In genomic region chr19:57769345-57770131, GRCh38 we compare ENCODE assay signal across 8 cellular contexts. TPM values are rescaled to one million over a fixed set of nuclear protein-coding genes. Genes with fewer than 3 reads are reported as not detected.
DNase-seq lines count a peak whose midpoint lies in the region; ATAC-seq, FAIRE-seq and TF ChIP-seq lines count a peak whose summit lies in the region.

TSS of gene ZNF586 (plus strand) at chr19:57769676. CDS start at chr19:57769843, 167 bp downstream.

- peaks cover 23 to 51% (median 33%) of the 10 kb centered on the region in 4 donors for H3K4me1 Mint-ChIP-seq in CD4-positive, alpha-beta memory T cell

- TF ChIP-seq CTCF in OCI-LY1 (IDR thresholded peaks at IDR 0.05; ENCODE audit: low read length) (no peak), endothelial cell of umbilical vein (IDR thresholded peaks at IDR 0.05; ENCODE audit: extremely low read depth in 1 of 2, insufficient read depth in 1 of 2, low read depth in 1 of 2, low read length in 2 of 2) (no peak)

- peak; percentile 96 for ATAC-seq in GM19452 (IDR thresholded peaks at IDR 0.05; ENCODE audit: unreplicated experiment)

- H4K20me1 ChIP-seq in OCI-LY1 (ENCODE audit: insufficient read depth, low read length), result no peaks in the 10 kb centered on the region
- no peaks in the 10 kb centered on the region for H4K20me1 ChIP-seq in endothelial cell of umbilical vein (replicated peaks; ENCODE audit: control insufficient read depth, extremely low read depth, insufficient read depth, low read length)

- H3K4me1 ChIP-seq in CD4-positive, alpha-beta memory T cell (ENCODE audit: insufficient read depth, low read length), result peaks cover 20% of the 10 kb centered on the region
- H3K4me1 ChIP-seq in OCI-LY1 (ENCODE audit: insufficient read depth, low read length, severe bottlenecking) (peaks cover 15% of the 10 kb centered on the region), endothelial cell of umbilical vein (ENCODE audit: control insufficient read depth, extremely low read depth, insufficient read depth, low read length) (peaks cover 5% of the 10 kb centered on the region)

- POLR2A ChIA-PET in CD4-positive, alpha-beta memory T cell (lab: Charles Lee; ENCODE audit: partially characterized antibody), result interaction anchor here (0.7 to 2.0 kb wide), 20 partner anchors 11 to 1377 kb away, joined by 3 to 18 read pairs (median 4); partner anchors contain the start of genes ZNF211, ZNF274, ZNF416 and ZNF417
- POLR2A ChIA-PET in endothelial cell of umbilical vein (lab: Charles Lee), result no interaction called here

- H3K27me3 Mint-ChIP-seq in CD4-positive, alpha-beta memory T cell, result no peaks in the 10 kb centered on the region

- DNase-seq in CD4-positive, alpha-beta memory T cell, result peak; percentile 82 to 91 (median 85)
- peak; percentile 93 for DNase-seq in HK-2 (ENCODE audit: unreplicated experiment)
- peak; percentile 78 for DNase-seq in activated CD8-positive, alpha-beta memory T cell treated with anti-CD3 and anti-CD28 coated beads, Interleukin-2, amount 50 U/mL, for 4 hours
- peak; percentile 92 for DNase-seq in endothelial cell of umbilical vein (ENCODE audit: low read depth, low spot score)
- peak; percentile 93 for DNase-seq in middle frontal gyrus (ENCODE audit: extremely low spot score, low spot score)
- DNase-seq in stimulated activated CD8-positive, alpha-beta memory T cell treated with anti-CD3 and anti-CD28 coated beads, Interleukin-2, amount 100 ng/mL, for 1 hour (ENCODE audit: low read depth in 2 of 2), result peak; percentile 73 to 76

- H3K9ac ChIP-seq in OCI-LY1 (ENCODE audit: low read length), result peak within 1 kb of the TSS; percentile 69
- peak within 1 kb of the TSS; percentile 55 for H3K9ac ChIP-seq in endothelial cell of umbilical vein (replicated peaks; ENCODE audit: extremely low read depth, insufficient read depth, low read length)

- peak; percentile 98 for FAIRE-seq in endothelial cell of umbilical vein (lab: Jason Lieb, UNC)

- H3F3A ChIP-seq in OCI-LY1 (ENCODE audit: insufficient read depth, low read length), result no peaks in the 10 kb centered on the region

- peaks cover 9 to 54% (median 46%) of the 10 kb centered on the region in 8 donors for H3K9me3 Mint-ChIP-seq in CD4-positive, alpha-beta memory T cell

- no peaks in the 10 kb centered on the region for H3K9me2 ChIP-seq in OCI-LY1 (ENCODE audit: low read depth, low read length)

- H3K27me3 ChIP-seq in CD4-positive, alpha-beta memory T cell (ENCODE audit: insufficient read depth, low read length), result no peaks in the 10 kb centered on the region
- H3K27me3 ChIP-seq in OCI-LY1 (ENCODE audit: insufficient read depth, low read length), result no peaks in the 10 kb centered on the region
- H3K27me3 ChIP-seq in endothelial cell of umbilical vein (ENCODE audit: control insufficient read depth in 2 of 2, insufficient read depth in 2 of 2, low read length in 2 of 2), result no peaks in the 10 kb centered on the region

- CTCF ChIA-PET in CD4-positive, alpha-beta memory T cell (lab: Charles Lee; ENCODE audit: partially characterized antibody), result interaction anchor here (0.7 kb wide), 1 partner anchor 334 kb away, joined by 3 read pairs; no protein-coding TSS in a partner anchor
- CTCF ChIA-PET in endothelial cell of umbilical vein (lab: Charles Lee), result interaction anchor here (0.7 to 1.0 kb wide), 3 partner anchors 45 to 81 kb away, joined by 3 read pairs; partner anchors contain the start of gene ZNF552

- peaks cover 42% of the 10 kb centered on the region for H3K79me2 ChIP-seq in OCI-LY1 (ENCODE audit: insufficient read depth, low read length)
- peaks cover 34% of the 10 kb centered on the region for H3K79me2 ChIP-seq in endothelial cell of umbilical vein (ENCODE audit: control insufficient read depth, insufficient read depth, low read length)

- peak within 1 kb of the TSS; percentile 62 to 75 for H3K4me3 ChIP-seq in CD4-positive, alpha-beta memory T cell (ENCODE audit: low read length in 2 of 2)
- peak within 1 kb of the TSS; percentile 70 for H3K4me3 ChIP-seq in OCI-LY1 (ENCODE audit: low read depth, low read length, poor library complexity, severe bottlenecking)
- H3K4me3 ChIP-seq in endothelial cell of umbilical vein (replicated peaks in 1 of 3; ENCODE audit: insufficient read depth in 1 of 3, low read depth in 1 of 3, low read length in 3 of 3), result peak within 1 kb of the TSS; percentile 18 to 83 (median 47)

- H3K36me3 ChIP-seq in CD4-positive, alpha-beta memory T cell (ENCODE audit: insufficient read depth, low read length), result peaks cover 14% of the 10 kb centered on the region
- H3K36me3 ChIP-seq in OCI-LY1 (ENCODE audit: insufficient read depth, low read length) (peaks cover 42% of the 10 kb centered on the region), endothelial cell of umbilical vein (ENCODE audit: control insufficient read depth in 2 of 2, extremely low read depth in 1 of 2, insufficient read depth in 2 of 2, low read length in 2 of 2) (no peaks in the 10 kb centered on the region)

- H3K4me2 ChIP-seq in OCI-LY1 (ENCODE audit: low read length) (peak within 1 kb of the TSS; percentile 94), endothelial cell of umbilical vein (ENCODE audit: insufficient read depth, low read length) (peak within 1 kb of the TSS; percentile 74)

- no peaks in the 10 kb centered on the region for H3K9me1 ChIP-seq in endothelial cell of umbilical vein (replicated peaks; ENCODE audit: control insufficient read depth, extremely low read depth, insufficient read depth, low read length)

- TSS peak; percentile 33 for BruUV-seq in endothelial cell of umbilical vein (replicated peaks; lab: Mats Ljungman, UMichigan)

- dilution Hi-C loops in endothelial cell of umbilical vein (cut with MboI; ENCODE audit: extremely low pct_ligation_motif_present, low sequenced_read_pairs), result no loop called here

- H3K4me3 Mint-ChIP-seq in CD4-positive, alpha-beta memory T cell, result peak within 1 kb of the TSS; percentile 96 to 99 (median 96)

- peak within 1 kb of the TSS; percentile 91 to 98 (median 96) for H3K27ac Mint-ChIP-seq in CD4-positive, alpha-beta memory T cell

- intact Hi-C loops in CD4-positive, alpha-beta memory T cell (cut with micrococcal nuclease), result loop anchor here (1.0 to 2.0 kb wide), 8 partner anchors 23 to 233 kb away; partner anchors contain the start of genes ZNF211, ZNF256, ZNF417 and ZNF552
- intact Hi-C loops in endothelial cell of umbilical vein (cut with micrococcal nuclease), result loop anchor here (1.0 kb wide), 3 partner anchors 34 to 147 kb away; partner anchors contain the start of genes ZNF417 and ZNF552

- H3K36me3 Mint-ChIP-seq in CD4-positive, alpha-beta memory T cell, result peaks cover 45 to 53% of the 10 kb centered on the region in 2 donors

- H2AFZ ChIP-seq in OCI-LY1 (ENCODE audit: low read length) (peak within 1 kb of the TSS; percentile 60), endothelial cell of umbilical vein (ENCODE audit: low read depth, low read length) (peak within 1 kb of the TSS; percentile 47)

- peak; percentile 81 for TF ChIP-seq POLR2A in endothelial cell of umbilical vein (IDR thresholded peaks at IDR 0.05; ENCODE audit: low read depth, low read length)

- peaks cover 0 to 4% of the 10 kb centered on the region in 2 donors for H3K9me3 ChIP-seq in CD4-positive, alpha-beta memory T cell (ENCODE audit: control insufficient read depth in 1 of 2, low read length in 2 of 2)
- H3K9me3 ChIP-seq in OCI-LY1 (ENCODE audit: low read length), result peaks cover 17% of the 10 kb centered on the region
- H3K9me3 ChIP-seq in endothelial cell of umbilical vein (replicated peaks; ENCODE audit: control insufficient read depth, insufficient read depth, low read length), result no peaks in the 10 kb centered on the region

- H3K27ac ChIP-seq in CD4-positive, alpha-beta memory T cell (ENCODE audit: low read depth, low read length), result peak within 1 kb of the TSS; percentile 75
- H3K27ac ChIP-seq in OCI-LY1 (ENCODE audit: low read depth, low read length, poor library complexity, severe bottlenecking) (no peak within 1 kb of the TSS), endothelial cell of umbilical vein (ENCODE audit: insufficient read depth, low read depth, low read length) (no peak within 1 kb of the TSS)

TF ChIP-seq in endothelial cell of umbilical vein, 7 proteins besides CTCF, POLR2A, EP300 and RAD21:
- TF ChIP-seq JUN (IDR thresholded peaks at IDR 0.05; ENCODE audit: borderline replicate concordance, insufficient read depth, insufficient read length, low read depth), result no peak
- peak; percentile 86 for TF ChIP-seq POLR2AphosphoS5 (IDR thresholded peaks at IDR 0.05; ENCODE audit: insufficient read depth, low read depth, low read length)
- TF ChIP-seq FOS (IDR thresholded peaks at IDR 0.05; ENCODE audit: borderline replicate concordance, insufficient read depth, low read length), result no peak
- no peak for TF ChIP-seq GATA2 (IDR thresholded peaks at IDR 0.05; ENCODE audit: insufficient read depth, insufficient read length, low read depth, low read length)
- no peak for TF ChIP-seq MYC (IDR thresholded peaks at IDR 0.05; ENCODE audit: low read depth, low read length)
- TF ChIP-seq EZH2 (IDR thresholded peaks at IDR 0.05; ENCODE audit: borderline replicate concordance, low read depth, low read length, severe bottlenecking), result no peak
- TF ChIP-seq MAX (IDR thresholded peaks at IDR 0.05; ENCODE audit: insufficient read depth, insufficient read length), result peak; percentile 64

RNA-seq across cellular contexts. Expression of gene ZNF586, which starts in this region (rescaled TPM):
- total RNA-seq in CD4-positive, alpha-beta memory T cell, result 10 to 100 TPM; 46.4 to 51.7 TPM
- 10 to 100 TPM; 15.0 to 23.8 TPM for polyA plus RNA-seq in CD4-positive, alpha-beta memory T cell
- 12.6 and 14.7 TPM in 2 replicates for total RNA-seq in endothelial cell of umbilical vein
- 4.8 and 6.0 TPM in 2 replicates for polyA plus RNA-seq in endothelial cell of umbilical vein
- polyA plus RNA-seq in endothelial cell of umbilical vein (2011; cell fraction: cytosol; rRNA removed), result 5.4 and 5.6 TPM in 2 replicates
- polyA plus RNA-seq in endothelial cell of umbilical vein (2011; cell fraction: nucleus; rRNA removed), result 9.7 and 10.6 TPM in 2 replicates
- polyA plus RNA-seq in endothelial cell of umbilical vein (2012), result 5.3 and 6.0 TPM in 2 replicates
- 9.4 and 11.1 TPM in 2 replicates for polyA minus RNA-seq in endothelial cell of umbilical vein
- 7.5 TPM for polyA minus RNA-seq in endothelial cell of umbilical vein (2011; cell fraction: cytosol; rRNA and poly(A)+ RNA removed)
- 18.2 and 24.6 TPM in 2 replicates for polyA minus RNA-seq in endothelial cell of umbilical vein (2011; cell fraction: nucleus; rRNA and poly(A)+ RNA removed)
